Comparison of ENCODE assay signal across 1 cellular context in the genomic region with DNA sequence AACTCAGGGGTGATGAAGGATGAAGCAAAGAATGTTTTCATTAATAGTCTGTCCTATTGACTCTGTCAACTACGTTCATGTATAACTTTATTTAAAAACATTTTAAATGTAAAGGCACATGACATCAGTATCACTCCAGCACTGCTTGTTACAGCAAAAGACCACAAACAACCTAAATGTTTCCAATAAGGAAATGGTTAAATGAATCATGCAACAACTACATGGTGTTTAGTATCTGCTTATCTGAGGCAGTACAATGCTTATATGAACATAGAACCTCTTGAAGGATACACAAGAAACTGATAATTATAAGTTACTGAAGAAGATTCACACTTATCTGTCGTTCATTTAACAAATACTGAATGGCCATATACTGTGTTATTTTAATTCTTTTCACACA.
TF ChIP-seq lines count a peak whose summit lies in the region.

No MANE protein-coding gene starts in this region.

TF ChIP-seq in K562, 482 proteins besides CTCF, POLR2A, EP300 and RAD21:
- TF ChIP-seq, protein P1, sequence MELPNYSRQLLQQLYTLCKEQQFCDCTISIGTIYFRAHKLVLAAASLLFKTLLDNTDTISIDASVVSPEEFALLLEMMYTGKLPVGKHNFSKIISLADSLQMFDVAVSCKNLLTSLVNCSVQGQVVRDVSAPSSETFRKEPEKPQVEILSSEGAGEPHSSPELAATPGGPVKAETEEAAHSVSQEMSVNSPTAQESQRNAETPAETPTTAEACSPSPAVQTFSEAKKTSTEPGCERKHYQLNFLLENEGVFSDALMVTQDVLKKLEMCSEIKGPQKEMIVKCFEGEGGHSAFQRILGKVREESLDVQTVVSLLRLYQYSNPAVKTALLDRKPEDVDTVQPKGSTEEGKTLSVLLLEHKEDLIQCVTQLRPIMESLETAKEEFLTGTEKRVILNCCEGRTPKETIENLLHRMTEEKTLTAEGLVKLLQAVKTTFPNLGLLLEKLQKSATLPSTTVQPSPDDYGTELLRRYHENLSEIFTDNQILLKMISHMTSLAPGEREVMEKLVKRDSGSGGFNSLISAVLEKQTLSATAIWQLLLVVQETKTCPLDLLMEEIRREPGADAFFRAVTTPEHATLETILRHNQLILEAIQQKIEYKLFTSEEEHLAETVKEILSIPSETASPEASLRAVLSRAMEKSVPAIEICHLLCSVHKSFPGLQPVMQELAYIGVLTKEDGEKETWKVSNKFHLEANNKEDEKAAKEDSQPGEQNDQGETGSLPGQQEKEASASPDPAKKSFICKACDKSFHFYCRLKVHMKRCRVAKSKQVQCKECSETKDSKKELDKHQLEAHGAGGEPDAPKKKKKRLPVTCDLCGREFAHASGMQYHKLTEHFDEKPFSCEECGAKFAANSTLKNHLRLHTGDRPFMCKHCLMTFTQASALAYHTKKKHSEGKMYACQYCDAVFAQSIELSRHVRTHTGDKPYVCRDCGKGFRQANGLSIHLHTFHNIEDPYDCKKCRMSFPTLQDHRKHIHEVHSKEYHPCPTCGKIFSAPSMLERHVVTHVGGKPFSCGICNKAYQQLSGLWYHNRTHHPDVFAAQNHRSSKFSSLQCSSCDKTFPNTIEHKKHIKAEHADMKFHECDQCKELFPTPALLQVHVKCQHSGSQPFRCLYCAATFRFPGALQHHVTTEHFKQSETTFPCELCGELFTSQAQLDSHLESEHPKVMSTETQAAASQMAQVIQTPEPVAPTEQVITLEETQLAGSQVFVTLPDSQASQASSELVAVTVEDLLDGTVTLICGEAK (IDR thresholded peaks at IDR 0.05), result peak; percentile 45; the same call in 1 of the 2 replicates
- TF ChIP-seq, protein P1 (CRISPR knock-in tag; IDR thresholded peaks at IDR 0.05), result no peak
- TF ChIP-seq HOXB6 (CRISPR knock-in tag; IDR thresholded peaks at IDR 0.05; ENCODE audit: borderline replicate concordance), result no peak
